Comparison of ENCODE assay signal across 9 cellular contexts in the genomic region with DNA sequence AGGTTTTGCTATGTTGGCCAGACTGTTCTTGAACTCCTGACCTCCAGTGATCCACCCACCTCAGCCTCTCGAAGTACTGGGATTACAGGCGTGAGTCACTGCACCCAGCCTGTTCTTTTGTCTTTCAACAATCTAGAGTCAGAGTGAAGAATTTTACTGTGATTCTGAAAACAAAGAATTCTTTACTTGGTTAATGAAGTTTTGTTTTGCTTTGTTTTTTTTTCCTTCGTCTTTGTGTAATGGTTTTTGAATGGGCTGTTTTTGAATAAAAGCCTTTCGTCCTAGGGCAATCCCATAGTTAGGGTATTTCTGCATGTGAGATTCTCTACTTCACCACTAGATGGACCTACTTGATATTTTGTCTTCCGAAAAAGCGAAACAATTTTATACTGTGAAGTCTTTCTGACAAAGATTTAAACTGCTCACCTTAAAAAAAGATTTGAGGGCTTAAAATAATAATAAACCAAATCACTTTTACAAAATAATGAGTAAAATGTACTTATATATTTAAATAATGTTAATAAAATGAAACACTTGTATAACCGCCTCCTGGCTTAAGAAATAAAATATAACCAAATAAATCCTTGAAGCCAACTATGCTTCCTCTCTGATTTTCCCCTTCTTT. TPM values are rescaled to one million over a fixed set of nuclear protein-coding genes. Genes with fewer than 3 reads are reported as not detected.
A peak's percentile ranks its signal among the peaks of the same experiment; 100 is the strongest.
DNase-seq lines count a peak whose midpoint lies in the region; ATAC-seq and TF ChIP-seq lines count a peak whose summit lies in the region.
"Had no signal": no experiment of that assay in that cellular context is flagged by ENCODE, and none has a peak within 500 bp of the region (broad histone marks: within the 10 kb centered on the region; RNA-seq: fewer than 3 reads in every experiment).

No MANE protein-coding gene starts in this region.

- H3K27ac ChIP-seq in left lung = peak overlapping the region in 1 of 2 donors; percentile 26
- H3K27ac ChIP-seq in effector memory CD4-positive, alpha-beta T cell (ENCODE audit: insufficient read depth, low read length, poor library complexity, severe bottlenecking) = no peak overlapping the region
- H3K27ac ChIP-seq: BLaER1 had no signal

- DNase-seq in DMS 273 (lab: John Stamatoyannopoulos, UW; ENCODE audit: unreplicated experiment) (peak; percentile 29), DMS 273 treated with DMSO at 0.1 percent for 48 hours (lab: John Stamatoyannopoulos, UW) (no peak), HAP-1 (ENCODE audit: low spot score in 2 of 2) (peak; percentile 68 to 70), NCI-H774 (lab: John Stamatoyannopoulos, UW) (peak; percentile 37), cerebellum (ENCODE audit: low spot score) (peak; percentile 40), left lung (no peak)
- DNase-seq in effector memory CD4-positive, alpha-beta T cell = no peak

- in situ Hi-C loops in HAP-1 (cut with MboI; ENCODE audit: low sequenced_read_pairs) = no loop called here

- H3K4me3 ChIP-seq in HAP-1 (no peak overlapping the region), left lung (no peak overlapping the region)
- no peak overlapping the region for H3K4me3 ChIP-seq in effector memory CD4-positive, alpha-beta T cell (ENCODE audit: insufficient read depth, low read depth, low read length, poor library complexity, severe bottlenecking)
- H3K4me3 ChIP-seq: BLaER1 had no signal

- H3K36me3 ChIP-seq in HAP-1 (replicated peaks) (no peaks in the 10 kb centered on the region), left lung (no peaks in the 10 kb centered on the region)
- H3K36me3 ChIP-seq in effector memory CD4-positive, alpha-beta T cell (ENCODE audit: control insufficient read depth, insufficient read depth, low read length) = no peaks in the 10 kb centered on the region
- H3K36me3 ChIP-seq: BLaER1 had no signal

- H3K9me3 ChIP-seq in HAP-1 = no peaks in the 10 kb centered on the region
- no peaks in the 10 kb centered on the region for H3K9me3 ChIP-seq in left lung
- H3K9me3 ChIP-seq in effector memory CD4-positive, alpha-beta T cell (ENCODE audit: control insufficient read depth, low read length) = no peaks in the 10 kb centered on the region
- H3K9me3 ChIP-seq: BLaER1 had no signal

- no peaks in the 10 kb centered on the region for H3K27me3 ChIP-seq in HAP-1 (ENCODE audit: low read depth)
- no peaks in the 10 kb centered on the region for H3K27me3 ChIP-seq in left lung
- H3K27me3 ChIP-seq in effector memory CD4-positive, alpha-beta T cell (replicated peaks; ENCODE audit: control insufficient read depth, insufficient read depth, low read length, poor library complexity, severe bottlenecking) = no peaks in the 10 kb centered on the region
- H3K27me3 ChIP-seq: BLaER1 had no signal

- peak; percentile 73 to 74 for TF ChIP-seq CTCF in left lung (IDR thresholded peaks at IDR 0.05)

- peak; percentile 77 for ATAC-seq in left lung
- ATAC-seq in GM18858 (IDR thresholded peaks at IDR 0.05; ENCODE audit: unreplicated experiment) = no peak

- intact Hi-C loops in left lung (cut with DNase I) = no loop called here

- peaks cover 4% of the 10 kb centered on the region for H3K4me1 ChIP-seq in HAP-1
- no peaks in the 10 kb centered on the region for H3K4me1 ChIP-seq in left lung
- H3K4me1 ChIP-seq in effector memory CD4-positive, alpha-beta T cell (ENCODE audit: control insufficient read depth, insufficient read depth, low read length, poor library complexity, severe bottlenecking) = no peaks in the 10 kb centered on the region
- H3K4me1 ChIP-seq: BLaER1 had no signal

RNA-seq across cellular contexts. Expression of gene SC5D, which starts 43.4 kb away (rescaled TPM):
- total RNA-seq in cerebellum (110 TPM), left lung (10 to 100 TPM; 60.4 to 79.1 TPM)

Comparison
In these comparisons a context has a peak if more than half of its experiments do, and no peak if none do; other contexts are left out.
1. DNase-seq: peak in DMS 273 (single experiment), HAP-1 (2 of 2), NCI-H774 (single experiment) and cerebellum (single experiment); none in DMS 273 treated with DMSO at 0.1 percent for 48 hours (single experiment), left lung (0 of 2) and effector memory CD4-positive, alpha-beta T cell (0 of 3).